18 cellular contexts compared by ENCODE assay signal in the genomic region with DNA sequence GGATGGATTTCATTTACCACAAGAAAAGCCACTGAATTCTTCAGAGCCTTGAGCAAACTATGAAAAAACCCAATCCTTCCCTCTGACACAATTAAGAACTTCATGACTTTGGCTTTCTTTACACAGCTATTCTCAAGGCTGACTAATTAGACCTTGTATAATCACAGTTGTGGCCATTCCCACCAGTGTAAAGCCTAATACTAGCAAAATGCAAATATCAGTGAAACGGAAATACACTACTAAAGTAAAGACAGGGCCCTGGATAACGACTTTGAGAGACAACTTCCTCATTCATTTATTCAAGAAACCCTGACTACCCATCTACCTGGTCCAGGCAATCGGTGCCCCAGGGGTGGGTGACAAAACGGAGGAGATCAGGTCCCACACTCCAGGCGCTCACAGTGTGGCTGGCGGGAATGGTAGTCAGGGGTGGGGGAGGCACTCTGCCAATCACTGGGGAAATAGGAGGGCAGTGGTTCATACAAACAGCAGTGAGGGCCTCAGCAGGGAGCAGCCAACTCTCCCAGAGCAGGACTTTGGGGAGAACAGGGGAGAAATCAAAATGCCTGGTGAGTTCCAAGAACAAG. TPM values are rescaled to one million over a fixed set of nuclear protein-coding genes. Genes with fewer than 3 reads are reported as not detected.
DNase-seq lines count a peak whose midpoint lies in the region; ATAC-seq and TF ChIP-seq lines count a peak whose summit lies in the region.
"Had no signal": no experiment of that assay in that cellular context is flagged by ENCODE, and none has a peak within 500 bp of the region (broad histone marks: within the 10 kb centered on the region; RNA-seq: fewer than 3 reads in every experiment).

No MANE protein-coding gene starts in this region.

- H3K9me3 ChIP-seq in OCI-LY3 (ENCODE audit: insufficient read depth, low read length) (no peaks in the 10 kb centered on the region), lower lobe of right lung (no peaks in the 10 kb centered on the region), upper lobe of right lung (no peaks in the 10 kb centered on the region)

- H3K4me3 ChIP-seq in OCI-LY3 (ENCODE audit: low read length) (no peak overlapping the region), lower lobe of right lung (no peak overlapping the region), upper lobe of right lung (no peak overlapping the region)

- H3K27ac ChIP-seq in OCI-LY3 (ENCODE audit: low read length) (peak overlapping the region; percentile 14), lower lobe of right lung (no peak overlapping the region), upper lobe of right lung (no peak overlapping the region)
- H3K27ac ChIP-seq: RWPE1 had no signal

- peaks cover 12% of the 10 kb centered on the region; the same call in 1 of the 2 replicates for H4K20me1 ChIP-seq in OCI-LY3 (ENCODE audit: insufficient read depth, low read length)

- intact Hi-C loops in lower lobe of right lung (cut with DNase I) (no loop called here), upper lobe of right lung (cut with DNase I) (no loop called here), Right ventricle myocardium superior (cut with DNase I) (no loop called here)

- DNase-seq in lower lobe of right lung (no peak), upper lobe of right lung (no peak), Right ventricle myocardium superior (no peak), EL (no peak)
- DNase-seq: C1 segment of cervical spinal cord; DMS79 treated with DMSO at 0.1 percent for 48 hours; IMR-90; NCI-H1092; NCI-H2081; NCI-H2171 treated with DMSO at 0.1 percent for 48 hours; NCI-H446; NK-92 treated with Interleukin-12 subunit alpha and Interleukin-12 subunit beta, amount 100 ng/mL, for 24 hours; PC-3 had no signal

- no peak overlapping the region for H2AFZ ChIP-seq in OCI-LY3 (ENCODE audit: low read depth, low read length)

- H3K9ac ChIP-seq in OCI-LY3 (ENCODE audit: low read length) = peak overlapping the region; percentile 3; the same call in 1 of the 2 replicates

- no peak for TF ChIP-seq CTCF in OCI-LY3 (IDR thresholded peaks at IDR 0.05; ENCODE audit: low read depth, low read length)
- TF ChIP-seq CTCF in lower lobe of right lung (IDR thresholded peaks at IDR 0.05) = no peak
- no peak for TF ChIP-seq CTCF in upper lobe of right lung (IDR thresholded peaks at IDR 0.05)

- peaks cover 71% of the 10 kb centered on the region for H3K79me2 ChIP-seq in OCI-LY3 (ENCODE audit: low read length)

- peak overlapping the region; percentile 16 for H3K4me2 ChIP-seq in OCI-LY3 (ENCODE audit: low read length)

- H3K36me3 ChIP-seq in OCI-LY3 (replicated peaks; ENCODE audit: low read depth, low read length) (peaks cover 3% of the 10 kb centered on the region), lower lobe of right lung (no peaks in the 10 kb centered on the region), upper lobe of right lung (no peaks in the 10 kb centered on the region)

- H3K27me3 ChIP-seq in OCI-LY3 (ENCODE audit: low read depth, low read length) (no peaks in the 10 kb centered on the region), lower lobe of right lung (ENCODE audit: low read depth) (no peaks in the 10 kb centered on the region), upper lobe of right lung (no peaks in the 10 kb centered on the region)

- ATAC-seq in GM18907 (IDR thresholded peaks at IDR 0.05; ENCODE audit: unreplicated experiment) (peak; percentile 56), lower lobe of right lung (peak; percentile 25 to 49), upper lobe of right lung (peak; percentile 31), Right ventricle myocardium superior (ENCODE audit: poor library complexity) (no peak), GM19455 (IDR thresholded peaks at IDR 0.05; ENCODE audit: unreplicated experiment) (no peak)
- ATAC-seq: PC-3 had no signal

- H3K4me1 ChIP-seq in OCI-LY3 (ENCODE audit: low read length) = peaks cover 34% of the 10 kb centered on the region
- H3K4me1 ChIP-seq in lower lobe of right lung = no peaks in the 10 kb centered on the region
- no peaks in the 10 kb centered on the region for H3K4me1 ChIP-seq in upper lobe of right lung

RNA-seq across cellular contexts. Expression of gene TMEM163, which starts 28.1 kb away (rescaled TPM):
- total RNA-seq in lower lobe of right lung (31.9 TPM), upper lobe of right lung (34.6 TPM), Right ventricle myocardium superior (0.38 TPM)
- total RNA-seq: IMR-90, MCF 10A had no signal

Comparison
In these comparisons a context has a peak if more than half of its experiments do, and no peak if none do; other contexts are left out.
1. ATAC-seq: peak in GM18907 (single experiment), lower lobe of right lung (2 of 2) and upper lobe of right lung (single experiment); none in Right ventricle myocardium superior (single experiment) and GM19455 (single experiment).
2. RNA of gene TMEM163, which starts 28.1 kb away (total RNA-seq): 34.6 TPM in upper lobe of right lung (single experiment) and 31.9 TPM in lower lobe of right lung (single experiment); 0.38 TPM in Right ventricle myocardium superior (single experiment); every median in the first group is over 10 times any median in the second.